ENCODE assay signal across 8 cellular contexts in the genomic region with DNA sequence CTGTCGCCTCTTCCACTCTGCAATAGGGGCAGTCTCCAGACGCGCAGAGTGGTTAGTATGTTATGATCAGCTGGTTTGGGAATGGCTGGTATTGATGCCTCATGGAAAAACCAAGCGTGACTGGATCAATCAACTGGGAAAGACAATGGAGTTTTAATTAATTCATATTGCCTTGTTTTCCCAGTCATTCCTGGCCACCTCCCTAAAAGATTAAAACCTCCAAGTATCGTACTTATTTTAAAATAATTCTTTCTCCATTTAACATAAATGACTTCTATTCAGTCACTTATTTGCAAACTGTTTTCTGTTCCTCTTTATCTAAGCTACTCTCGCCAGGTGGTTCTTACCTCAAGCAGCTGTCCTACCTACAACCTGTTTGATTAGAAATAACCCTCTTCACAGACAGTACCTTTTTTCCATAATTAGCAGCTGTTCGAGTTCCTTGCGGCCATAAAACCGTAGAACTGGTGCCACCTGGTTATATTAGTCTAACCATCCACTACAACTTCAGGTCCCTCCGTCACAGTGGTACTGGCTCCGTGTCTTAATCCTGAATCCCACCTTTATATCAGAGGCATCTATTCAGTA. TPM values are rescaled to one million over a fixed set of nuclear protein-coding genes. Genes with fewer than 3 reads are reported as not detected.
DNase-seq lines count a peak whose midpoint lies in the region; ATAC-seq, FAIRE-seq and TF ChIP-seq lines count a peak whose summit lies in the region.

No MANE protein-coding gene starts in this region.

- no peak overlapping the region for H3K27ac Mint-ChIP-seq in mesothelial cell of epicardium

- H3K27me3 Mint-ChIP-seq in mesothelial cell of epicardium (ENCODE audit: low read depth): no peaks in the 10 kb centered on the region

- in situ Hi-C loops in astrocyte of the cerebellum (cut with HindIII; ENCODE audit: low sequenced_read_pairs): no loop called here

- TF ChIP-seq CTCF in astrocyte of the cerebellum (IDR thresholded peaks at IDR 0.05; ENCODE audit: low read depth, low read length, missing control alignments) (no peak), mesothelial cell of epicardium (IDR thresholded peaks at IDR 0.05; ENCODE audit: unreplicated experiment) (no peak)

- H3K4me3 ChIP-seq in astrocyte of the cerebellum (ENCODE audit: low read depth, low read length): peak overlapping the region; percentile 87

- no peaks in the 10 kb centered on the region for H3K9me3 Mint-ChIP-seq in mesothelial cell of epicardium

- no peaks in the 10 kb centered on the region for H3K36me3 Mint-ChIP-seq in mesothelial cell of epicardium

- no peak for FAIRE-seq in GM12892 (lab: Jason Lieb, UNC)

- TF ChIP-seq POLR2A in GM12892 (IDR thresholded peaks at IDR 0.05; ENCODE audit: low read depth, low read length): 0 out of 2 replicates have a peak, but pooled peaks have one; percentile 10

- peak overlapping the region; percentile 90 for H3K4me3 Mint-ChIP-seq in mesothelial cell of epicardium

- peaks cover 12% of the 10 kb centered on the region for H3K4me1 Mint-ChIP-seq in mesothelial cell of epicardium

- peak; percentile 61 for ATAC-seq in GM21447 (IDR thresholded peaks at IDR 0.05; ENCODE audit: unreplicated experiment)

- DNase-seq in GM12892 (ENCODE audit: insufficient read length) (peak; percentile 8), HT-29 (ENCODE audit: low spot score) (peak; percentile 56), astrocyte of the cerebellum (ENCODE audit: low read depth) (no peak), mesothelial cell of epicardium (ENCODE audit: low spot score in 2 of 2, unreplicated experiment in 2 of 2) (no peak), ureter (ENCODE audit: low spot score) (no peak), DMS153 (lab: John Stamatoyannopoulos, UW) (no peak), foreskin melanocyte (no peak)

RNA-seq across cellular contexts. Expression of a gene that starts 0.9 kb away (rescaled TPM):
- polyA plus RNA-seq in GM12892 (2012; ENCODE audit: missing spikeins): 1.6 TPM
- total RNA-seq in HT-29 (2014; rRNA removed; shearing (Covaris generic)): 4.6 and 5.2 TPM in 2 replicates
- total RNA-seq in mesothelial cell of epicardium (2.8 to 3.9 TPM (median 3.0 TPM) in 3 replicates), ureter (9.6 TPM)

RNA-seq across cellular contexts. Expression of a gene that starts 6.3 kb away (rescaled TPM):
- polyA plus RNA-seq in GM12892 (2012; ENCODE audit: missing spikeins): not detected
- not detected in 2 replicates for total RNA-seq in HT-29 (2014; rRNA removed; shearing (Covaris generic))
- total RNA-seq in mesothelial cell of epicardium (not detected in 3 replicates), ureter (not detected)

RNA-seq across cellular contexts. Expression of a gene that starts 34.8 kb away (rescaled TPM):
- polyA plus RNA-seq in GM12892 (2012; ENCODE audit: missing spikeins): not detected
- total RNA-seq in HT-29 (2014; rRNA removed; shearing (Covaris generic)): 0.37 TPM in 1 of 2 replicates, not detected in the other
- 0.40 to 0.85 TPM (median 0.41 TPM) in 3 replicates for total RNA-seq in mesothelial cell of epicardium
- total RNA-seq in ureter: 1.0 TPM

RNA-seq across cellular contexts. Expression of a gene that starts 50.7 kb away (rescaled TPM):
- polyA plus RNA-seq in GM12892 (2012; ENCODE audit: missing spikeins): not detected
- total RNA-seq in HT-29 (2014; rRNA removed; shearing (Covaris generic)): not detected in 2 replicates
- total RNA-seq in mesothelial cell of epicardium (not detected in 3 replicates), ureter (not detected)

Comparison
In these comparisons a context has a peak if more than half of its experiments do, and no peak if none do; other contexts are left out.
1. DNase-seq: peak in GM12892 (single experiment) and HT-29 (single experiment); none in astrocyte of the cerebellum (single experiment), mesothelial cell of epicardium (0 of 2), ureter (single experiment), DMS153 (single experiment) and foreskin melanocyte (single experiment).